In the genomic region with DNA sequence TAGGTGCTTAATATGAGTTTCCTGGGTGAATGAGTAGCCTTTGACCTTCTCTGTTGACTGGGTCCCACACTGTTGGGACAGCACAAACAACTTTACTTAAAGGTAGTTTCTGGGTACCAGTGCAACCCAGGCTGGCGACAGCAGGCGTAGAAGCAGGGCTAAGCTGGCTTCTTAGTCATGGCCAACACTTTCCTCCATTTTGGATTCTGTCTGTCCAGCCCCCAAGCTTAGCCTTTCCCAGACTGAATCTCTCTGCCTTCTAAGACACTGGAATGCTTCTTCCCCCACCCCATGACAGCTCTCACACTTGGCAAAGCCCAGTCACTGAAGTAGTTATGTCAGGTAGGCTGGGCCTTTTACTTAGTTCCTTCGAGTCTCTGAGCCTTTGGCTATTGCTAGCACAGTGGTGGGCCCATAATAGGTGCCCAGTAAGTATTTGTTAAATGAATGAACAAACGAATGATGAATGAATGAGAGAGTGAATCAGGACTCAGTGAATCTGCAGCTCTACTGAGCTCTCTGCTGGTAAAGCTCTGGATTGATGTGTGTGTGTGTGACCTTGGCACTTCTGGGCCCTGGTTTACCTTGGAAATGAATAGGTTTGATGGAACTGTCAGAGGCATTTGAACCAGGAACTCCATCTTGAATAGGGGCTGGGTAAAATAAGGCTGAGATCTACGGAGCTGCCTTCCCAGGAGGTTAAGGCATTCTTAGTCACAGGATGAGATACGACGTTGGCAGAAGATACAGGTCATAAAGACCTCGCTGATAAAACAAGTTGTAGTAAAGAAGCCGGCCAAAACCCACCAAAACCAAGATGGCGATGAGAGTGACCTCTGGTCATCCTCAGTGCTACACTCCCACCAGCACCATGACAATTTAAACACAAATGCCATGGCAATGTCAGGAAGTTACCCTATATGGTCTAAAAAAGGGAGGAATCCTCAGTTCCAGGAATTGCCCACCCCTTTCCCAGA, we compare ENCODE assay signal across 18 cellular contexts. TPM values are rescaled to one million over a fixed set of nuclear protein-coding genes. Genes with fewer than 3 reads are reported as not detected.
DNase-seq lines count a peak whose midpoint lies in the region; ATAC-seq and TF ChIP-seq lines count a peak whose summit lies in the region.
"Had no signal": no experiment of that assay in that cellular context is flagged by ENCODE, and none has a peak within 500 bp of the region (broad histone marks: within the 10 kb centered on the region; RNA-seq: fewer than 3 reads in every experiment).

No MANE protein-coding gene starts in this region.

- H3K27me3 ChIP-seq in CD4-positive, CD25-positive, alpha-beta regulatory T cell (ENCODE audit: control insufficient read depth, insufficient read depth, low read length) = no peaks in the 10 kb centered on the region
- no peaks in the 10 kb centered on the region for H3K27me3 ChIP-seq in HUES6 (ENCODE audit: control insufficient read depth, insufficient read depth, low read length)
- H3K27me3 ChIP-seq: breast epithelium, sigmoid colon had no signal

- ATAC-seq in CD4-positive, CD25-positive, alpha-beta regulatory T cell (ENCODE audit: low read depth in 2 of 2) = no peak
- no peak for ATAC-seq in activated naive CD8-positive, alpha-beta T cell treated with anti-CD3 and anti-CD28 coated beads, Interleukin-2, amount 10 ng/mL, durations not matched to agents 7 days and 5 days (ENCODE audit: low read depth)
- no peak for ATAC-seq in naive thymus-derived CD8-positive, alpha-beta T cell
- ATAC-seq in HG02610 (IDR thresholded peaks at IDR 0.05; ENCODE audit: unreplicated experiment) (no peak), GM18520 (IDR thresholded peaks at IDR 0.05; ENCODE audit: unreplicated experiment) (no peak)

- peaks cover 34 to 97% (median 61%) of the 10 kb centered on the region in 4 donors for H3K4me1 Mint-ChIP-seq in CD4-positive, CD25-positive, alpha-beta regulatory T cell
- peaks cover 84% of the 10 kb centered on the region for H3K4me1 Mint-ChIP-seq in activated naive CD8-positive, alpha-beta T cell treated with anti-CD3 and anti-CD28 coated beads, Interleukin-2, amount 10 ng/mL, durations not matched to agents 7 days and 5 days
- peaks cover 46 to 98% (median 93%) of the 10 kb centered on the region in 4 donors for H3K4me1 Mint-ChIP-seq in naive thymus-derived CD8-positive, alpha-beta T cell
- H3K4me1 Mint-ChIP-seq in HFFc6 (ENCODE audit: low read depth) = peaks cover 31% of the 10 kb centered on the region

- peak overlapping the region in 2 of 4 donors; percentile 19 to 20 for H3K4me3 Mint-ChIP-seq in CD4-positive, CD25-positive, alpha-beta regulatory T cell
- no peak overlapping the region for H3K4me3 Mint-ChIP-seq in activated naive CD8-positive, alpha-beta T cell treated with anti-CD3 and anti-CD28 coated beads, Interleukin-2, amount 10 ng/mL, durations not matched to agents 7 days and 5 days
- peak overlapping the region in 4 of 10 donors; percentile 18 to 62 (median 24) for H3K4me3 Mint-ChIP-seq in naive thymus-derived CD8-positive, alpha-beta T cell
- H3K4me3 Mint-ChIP-seq in HFFc6 = no peak overlapping the region
- H3K4me3 Mint-ChIP-seq: T-helper 2 cell treated with Interferon-gamma antibody and Interleukin-4, amounts not matched to agents 5 μg/mL and 100 μg/mL, for 36 hours had no signal

- no peaks in the 10 kb centered on the region for H3K36me3 ChIP-seq in CD4-positive, CD25-positive, alpha-beta regulatory T cell (ENCODE audit: control insufficient read depth, insufficient read depth, low read length)
- H3K36me3 ChIP-seq in HUES6 (ENCODE audit: control insufficient read depth, insufficient read depth, low read length) = no peaks in the 10 kb centered on the region
- H3K36me3 ChIP-seq: breast epithelium, sigmoid colon had no signal

- no peak for DNase-seq in CD4-positive, CD25-positive, alpha-beta regulatory T cell
- no peak for DNase-seq in activated naive CD8-positive, alpha-beta T cell treated with anti-CD3 and anti-CD28 coated beads, Interleukin-2, amount 10 ng/mL, durations not matched to agents 7 days and 5 days
- DNase-seq in naive thymus-derived CD8-positive, alpha-beta T cell = no peak
- DNase-seq in HFFc6 (no peak), NCI-H1105 treated with DMSO at 0.1 percent for 48 hours (lab: John Stamatoyannopoulos, UW) (no peak)
- DNase-seq: activated CD4-positive, CD25-positive, alpha-beta regulatory T cell treated with anti-CD3 and anti-CD28 coated beads, Interleukin-2, amount 50 U/mL, for 72 hours; activated naive CD4-positive, alpha-beta T cell treated with anti-CD3 and anti-CD28 coated beads, Interleukin-2, amount 50 U/mL, for 16 hours; AML-193; head of caudate nucleus; islet precursor cell; NCI-H345; Right ventricle myocardium superior; sigmoid colon had no signal

- peaks cover 7% of the 10 kb centered on the region for H3K27me3 Mint-ChIP-seq in CD4-positive, CD25-positive, alpha-beta regulatory T cell
- no peaks in the 10 kb centered on the region for H3K27me3 Mint-ChIP-seq in activated naive CD8-positive, alpha-beta T cell treated with anti-CD3 and anti-CD28 coated beads, Interleukin-2, amount 10 ng/mL, durations not matched to agents 7 days and 5 days
- H3K27me3 Mint-ChIP-seq in naive thymus-derived CD8-positive, alpha-beta T cell = no peaks in the 10 kb centered on the region
- H3K27me3 Mint-ChIP-seq in HFFc6 (ENCODE audit: insufficient read depth) = peaks cover 1% of the 10 kb centered on the region

- POLR2A ChIA-PET in activated naive CD8-positive, alpha-beta T cell treated with anti-CD3 and anti-CD28 coated beads, Interleukin-2, amount 10 ng/mL, durations not matched to agents 7 days and 5 days (lab: Charles Lee) = interaction anchor here (0.5 to 9.1 kb wide), 5 partner anchors 15 to 73 kb away, joined by 3 to 141 read pairs (median 5); a partner anchor contains a TSS
- POLR2A ChIA-PET in naive thymus-derived CD8-positive, alpha-beta T cell (lab: Charles Lee) = interaction anchor here (0.6 to 12.2 kb wide), 10 partner anchors 10 to 110 kb away, joined by 3 to 359 read pairs (median 4); a partner anchor contains a TSS

- no peak overlapping the region for H3K4me3 ChIP-seq in CD4-positive, CD25-positive, alpha-beta regulatory T cell (ENCODE audit: low read depth, low read length)
- H3K4me3 ChIP-seq in HUES6 (ENCODE audit: low read depth, low read length) = no peak overlapping the region
- H3K4me3 ChIP-seq: breast epithelium, sigmoid colon had no signal

- no peak for TF ChIP-seq CTCF in HFFc6 (IDR thresholded peaks at IDR 0.05)

- H3K4me1 ChIP-seq in CD4-positive, CD25-positive, alpha-beta regulatory T cell (ENCODE audit: control insufficient read depth, insufficient read depth, low read length, poor library complexity, severe bottlenecking) = peaks cover 87% of the 10 kb centered on the region
- H3K4me1 ChIP-seq in HUES6 (ENCODE audit: control insufficient read depth, insufficient read depth, low read length) = peaks cover 73% of the 10 kb centered on the region
- H3K4me1 ChIP-seq: breast epithelium, sigmoid colon had no signal

- H3K9me3 ChIP-seq in CD4-positive, CD25-positive, alpha-beta regulatory T cell (ENCODE audit: control insufficient read depth in 2 of 2, low read length in 2 of 2) = no peaks in the 10 kb centered on the region
- no peaks in the 10 kb centered on the region for H3K9me3 ChIP-seq in HUES6 (ENCODE audit: control insufficient read depth, insufficient read depth, low read depth, low read length)
- H3K9me3 ChIP-seq: breast epithelium, sigmoid colon had no signal

- no peaks in the 10 kb centered on the region for H3K36me3 Mint-ChIP-seq in CD4-positive, CD25-positive, alpha-beta regulatory T cell
- no peaks in the 10 kb centered on the region for H3K36me3 Mint-ChIP-seq in activated naive CD8-positive, alpha-beta T cell treated with anti-CD3 and anti-CD28 coated beads, Interleukin-2, amount 10 ng/mL, durations not matched to agents 7 days and 5 days
- H3K36me3 Mint-ChIP-seq in naive thymus-derived CD8-positive, alpha-beta T cell = no peaks in the 10 kb centered on the region
- no peaks in the 10 kb centered on the region; the same call in 1 of the 2 replicates for H3K36me3 Mint-ChIP-seq in HFFc6 (ENCODE audit: low read depth)

- peak overlapping the region; percentile 41 for H3K9ac ChIP-seq in HUES6 (ENCODE audit: low read length)

- H3K27ac ChIP-seq in CD4-positive, CD25-positive, alpha-beta regulatory T cell (ENCODE audit: insufficient read depth, low read length, poor library complexity, severe bottlenecking) = no peak overlapping the region
- H3K27ac ChIP-seq in HUES6 (ENCODE audit: low read depth, low read length) = peak overlapping the region; percentile 91; the same call in 1 of the 2 replicates
- H3K27ac ChIP-seq: breast epithelium, sigmoid colon had no signal

- peak overlapping the region; percentile 79 to 84 (median 82) for H3K27ac Mint-ChIP-seq in CD4-positive, CD25-positive, alpha-beta regulatory T cell
- peak overlapping the region; percentile 3 for H3K27ac Mint-ChIP-seq in activated naive CD8-positive, alpha-beta T cell treated with anti-CD3 and anti-CD28 coated beads, Interleukin-2, amount 10 ng/mL, durations not matched to agents 7 days and 5 days
- peak overlapping the region; percentile 33 to 97 (median 89) for H3K27ac Mint-ChIP-seq in naive thymus-derived CD8-positive, alpha-beta T cell
- H3K27ac Mint-ChIP-seq in HFFc6 = no peak overlapping the region

- peaks cover 0 to 1% (median 0%) of the 10 kb centered on the region in 7 donors for H3K9me3 Mint-ChIP-seq in CD4-positive, CD25-positive, alpha-beta regulatory T cell
- H3K9me3 Mint-ChIP-seq in activated naive CD8-positive, alpha-beta T cell treated with anti-CD3 and anti-CD28 coated beads, Interleukin-2, amount 10 ng/mL, durations not matched to agents 7 days and 5 days = no peaks in the 10 kb centered on the region
- H3K9me3 Mint-ChIP-seq in naive thymus-derived CD8-positive, alpha-beta T cell = no peaks in the 10 kb centered on the region
- H3K9me3 Mint-ChIP-seq in HFFc6 = no peaks in the 10 kb centered on the region
- H3K9me3 Mint-ChIP-seq: T-helper 2 cell treated with Interferon-gamma antibody and Interleukin-4, amounts not matched to agents 5 μg/mL and 100 μg/mL, for 36 hours had no signal

RNA-seq across cellular contexts. Expression of a gene that starts 37.4 kb away (rescaled TPM):
- total RNA-seq in CD4-positive, CD25-positive, alpha-beta regulatory T cell = 51.1 TPM
- polyA plus RNA-seq in CD4-positive, CD25-positive, alpha-beta regulatory T cell = 10 to 100 TPM; 35.9 to 56.9 (median 48.0) TPM
- 10 to 100 TPM; 44.0 to 51.1 TPM for total RNA-seq in activated naive CD8-positive, alpha-beta T cell treated with anti-CD3 and anti-CD28 coated beads, Interleukin-2, amount 10 ng/mL, durations not matched to agents 7 days and 5 days
- total RNA-seq in naive thymus-derived CD8-positive, alpha-beta T cell = 10 to 100 TPM; 60.9 to 64.8 TPM
- 1 to 10 TPM; 2.7 to 10.0 (median 4.6) TPM for polyA plus RNA-seq in naive thymus-derived CD8-positive, alpha-beta T cell
- 100 to 1,000 TPM; 560 to 690 (median 604) TPM for total RNA-seq in HFFc6 (2021; fragmentation: NEBNext Ultra II Directional; extraction: Animal tissue kit (Norgen Biotek cat#: 25700))

Comparison
In these comparisons a context has a peak if more than half of its experiments do, and no peak if none do; other contexts are left out.
1. RNA of a gene that starts 37.4 kb away (total RNA-seq): 560 to 690 TPM in HFFc6; 60.9 to 64.8 TPM in naive thymus-derived CD8-positive, alpha-beta T cell, 44.0 to 51.1 TPM in activated naive CD8-positive, alpha-beta T cell treated with anti-CD3 and anti-CD28 coated beads, Interleukin-2, amount 10 ng/mL, durations not matched to agents 7 days and 5 days and 51.1 TPM in CD4-positive, CD25-positive, alpha-beta regulatory T cell (single experiment); every median in the first group is over 4 times any median in the second.